Comparison of ENCODE assay signal across 8 cellular contexts in the genomic region with DNA sequence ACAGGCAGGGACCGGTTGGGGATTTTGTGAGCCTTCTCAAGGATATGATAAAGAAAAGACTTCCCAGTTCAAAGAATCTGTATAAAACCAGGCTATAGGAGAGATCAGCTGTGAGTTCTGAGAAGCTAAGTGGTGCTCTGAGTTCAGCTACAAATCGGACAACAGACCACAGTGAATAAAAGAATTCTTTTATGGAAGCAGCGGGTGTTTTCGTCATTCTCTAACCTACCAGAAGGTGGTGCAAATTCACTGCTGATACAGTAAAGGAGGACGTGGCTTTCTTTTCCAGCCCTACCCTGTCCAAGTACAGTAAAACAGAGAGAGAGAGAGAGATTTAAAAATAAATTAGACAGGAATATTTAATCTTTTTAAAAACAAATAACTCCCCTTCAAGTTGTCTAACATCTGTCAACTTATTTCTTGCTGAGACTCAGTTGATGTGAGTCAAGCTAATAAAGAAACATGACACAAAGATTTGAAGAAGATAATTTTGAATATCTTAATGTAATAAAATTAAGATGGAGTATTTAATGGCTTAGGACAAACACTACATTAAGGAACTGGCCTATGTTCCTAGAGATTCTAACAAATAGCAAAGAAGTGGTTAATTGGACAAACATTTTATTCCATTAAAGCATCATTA.
DNase-seq lines count a peak whose midpoint lies in the region; ATAC-seq, FAIRE-seq and TF ChIP-seq lines count a peak whose summit lies in the region.

No MANE protein-coding gene starts in this region.

- H3K4me1 ChIP-seq in H1 (replicated peaks in 1 of 4; ENCODE audit: control insufficient read depth in 3 of 4, insufficient read depth in 4 of 4, low read length in 3 of 4), result peaks cover 0 to 7% (median 5%) of the 10 kb centered on the region in 4 experiments; a peak in 5 of 7 replicates
- H3K4me1 ChIP-seq in mesendoderm (ENCODE audit: control insufficient read depth, low read depth, low read length), result peaks cover 3% of the 10 kb centered on the region

- TF ChIP-seq CTCF in AG10803 (conservative IDR thresholded peaks at IDR 0.05; ENCODE audit: low read length) (peak; percentile 86), GM12875 (IDR thresholded peaks at IDR 0.05; ENCODE audit: borderline replicate concordance, insufficient read depth, low read depth, low read length) (peak; percentile 62), H1 (IDR thresholded peaks at IDR 0.05; ENCODE audit: control extremely low read depth in 1 of 3, insufficient read depth in 1 of 3, low read depth in 1 of 3, low read length in 3 of 3) (peak in 2 of 3 experiments; percentile 68; a peak in 3 of 4 replicates)

- H3K23me2 ChIP-seq in H1 (ENCODE audit: low read depth, low read length), result peaks cover 15% of the 10 kb centered on the region

- intact Hi-C loops in activated T-helper 2 cell treated with anti-CD3 and anti-CD28 coated beads, Interferon-gamma antibody, Interleukin-2, Interleukin-4, amounts not matched to agents 10 μg/mL and 5 μg/mL and 100 μg/mL, durations not matched to agents 14 hours and 24 hours and 36 hours (cut with micrococcal nuclease), result loop anchor here (1.0 to 5.0 kb wide), 2 partner anchors 175 to 633 kb away; no protein-coding TSS in a partner anchor

- no peak overlapping the region for H2AK5ac ChIP-seq in H1 (ENCODE audit: low read depth, low read length)
- no peak overlapping the region for H2AK5ac ChIP-seq in mesendoderm (ENCODE audit: low read length)

- H3K27me3 ChIP-seq in H1 (replicated peaks in 1 of 4; ENCODE audit: control insufficient read depth in 3 of 4, extremely low read depth in 1 of 4, insufficient read depth in 3 of 4, low read length in 3 of 4), result peaks cover 0 to 22% (median 16%) of the 10 kb centered on the region in 4 experiments; a peak in 6 of 7 replicates
- H3K27me3 ChIP-seq in mesendoderm (ENCODE audit: insufficient read depth, low read length, poor library complexity), result no peaks in the 10 kb centered on the region

- no peak overlapping the region for H3K27ac Mint-ChIP-seq in activated T-helper 2 cell treated with anti-CD3 and anti-CD28 coated beads, Interferon-gamma antibody, Interleukin-2, Interleukin-4, amounts not matched to agents 10 μg/mL and 5 μg/mL and 100 μg/mL, durations not matched to agents 14 hours and 24 hours and 36 hours

- H2BK15ac ChIP-seq in H1 (ENCODE audit: low read length) (no peak overlapping the region), mesendoderm (replicated peaks; ENCODE audit: low read depth) (no peak overlapping the region)

- ATAC-seq in HG02642 (IDR thresholded peaks at IDR 0.05; ENCODE audit: poor library complexity, unreplicated experiment), result peak; percentile 36

- H2AFZ ChIP-seq in H1 (ENCODE audit: low read length), result no peak overlapping the region

- no peaks in the 10 kb centered on the region for H3K9me3 ChIP-seq in H1 (ENCODE audit: insufficient read depth in 2 of 2, low read depth in 1 of 2, low read length in 1 of 2)

- peaks cover 65% of the 10 kb centered on the region for H3K27me3 Mint-ChIP-seq in activated T-helper 2 cell treated with anti-CD3 and anti-CD28 coated beads, Interferon-gamma antibody, Interleukin-2, Interleukin-4, amounts not matched to agents 10 μg/mL and 5 μg/mL and 100 μg/mL, durations not matched to agents 14 hours and 24 hours and 36 hours (ENCODE audit: low read depth)

- no peak overlapping the region for H3K23ac ChIP-seq in H1 (ENCODE audit: insufficient read length)
- no peak overlapping the region for H3K23ac ChIP-seq in mesendoderm (ENCODE audit: low read length)

- no peak overlapping the region for H3K4me3 ChIP-seq in AG10803 (ENCODE audit: low read length)
- H3K4me3 ChIP-seq in GM12875 (ENCODE audit: low read depth, low read length), result no peak overlapping the region
- H3K4me3 ChIP-seq in H1 (ENCODE audit: extremely low read depth in 1 of 4, insufficient read depth in 2 of 4, low read depth in 3 of 4, low read length in 4 of 4), result no peak overlapping the region
- H3K4me3 ChIP-seq in mesendoderm (ENCODE audit: low read length), result no peak overlapping the region

- TF ChIP-seq EP300 in H1 (IDR thresholded peaks at IDR 0.05; ENCODE audit: borderline replicate concordance in 1 of 2, low read depth in 2 of 2, low read length in 2 of 2), result no peak

- POLR2A ChIA-PET in H1 (lab: Charles Lee; ENCODE audit: partially characterized antibody), result interaction anchor here (1.0 to 1.5 kb wide), 2 partner anchors 10 to 170 kb away, joined by 3 read pairs; no protein-coding TSS in a partner anchor

- H4K5ac ChIP-seq in H1 (ENCODE audit: insufficient read length, low read depth, low read length) (no peak overlapping the region), mesendoderm (ENCODE audit: low read length) (no peak overlapping the region)

- peak; percentile 91 to 94 for TF ChIP-seq RAD21 in H1 (IDR thresholded peaks at IDR 0.05 in 1 of 2, conservative IDR thresholded peaks at IDR 0.05 in 1 of 2; ENCODE audit: low read depth in 2 of 2, low read length in 2 of 2)

- no peak overlapping the region for H2BK120ac ChIP-seq in H1 (replicated peaks; ENCODE audit: low read depth, low read length)
- H2BK120ac ChIP-seq in mesendoderm (ENCODE audit: low read depth, low read length), result no peak overlapping the region

- no peaks in the 10 kb centered on the region for H4K20me1 ChIP-seq in H1 (replicated peaks in 1 of 2; ENCODE audit: control insufficient read depth in 1 of 2, insufficient read depth in 2 of 2, low read length in 2 of 2)

- H3K27ac ChIP-seq in H1 (ENCODE audit: low read depth, low read length) (no peak overlapping the region), mesendoderm (ENCODE audit: low read depth, low read length) (no peak overlapping the region)

- TF ChIP-seq POLR2A in H1 (IDR thresholded peaks at IDR 0.05; ENCODE audit: control extremely low read depth in 1 of 2, low read depth in 2 of 2, low read length in 2 of 2), result no peak

- no peak overlapping the region for H3K14ac ChIP-seq in H1 (ENCODE audit: insufficient read length)

- H3K56ac ChIP-seq in H1 (replicated peaks; ENCODE audit: insufficient read length, low read depth, low read length), result no peak overlapping the region
- H3K56ac ChIP-seq in mesendoderm (ENCODE audit: low read length), result no peak overlapping the region

- H3K79me1 ChIP-seq in H1 (ENCODE audit: low read depth, low read length) (no peaks in the 10 kb centered on the region), mesendoderm (ENCODE audit: low read length) (no peaks in the 10 kb centered on the region)

- H3K18ac ChIP-seq in H1 (ENCODE audit: extremely low read depth, low read length) (no peak overlapping the region), mesendoderm (ENCODE audit: low read length) (no peak overlapping the region)

- no peaks in the 10 kb centered on the region for H3K36me3 Mint-ChIP-seq in activated T-helper 2 cell treated with anti-CD3 and anti-CD28 coated beads, Interferon-gamma antibody, Interleukin-2, Interleukin-4, amounts not matched to agents 10 μg/mL and 5 μg/mL and 100 μg/mL, durations not matched to agents 14 hours and 24 hours and 36 hours (ENCODE audit: low read depth)

- DNase-seq in AG10803 (ENCODE audit: low read depth), result peak; percentile 84
- DNase-seq in NCI-H1105 treated with DMSO at 0.1 percent for 48 hours (lab: John Stamatoyannopoulos, UW), result peak; percentile 74
- peak; percentile 69 for DNase-seq in SKM-1 treated with dmso at 0.1 percent for 144 hours (lab: John Stamatoyannopoulos, UW; ENCODE audit: unreplicated experiment)
- DNase-seq in H1 (ENCODE audit: low read depth in 1 of 2, low spot score in 2 of 2), result peak in 1 of 2 experiments; percentile 52
- DNase-seq in mesendoderm, result peak; percentile 75
- DNase-seq in activated T-helper 2 cell treated with anti-CD3 and anti-CD28 coated beads, Interferon-gamma antibody, Interleukin-2, Interleukin-4, amounts not matched to agents 10 μg/mL and 5 μg/mL and 100 μg/mL, durations not matched to agents 14 hours and 24 hours and 36 hours (ENCODE audit: low spot score), result no peak

- H4K8ac ChIP-seq in H1 (ENCODE audit: extremely low read depth, insufficient read depth, low read length) (no peak overlapping the region), mesendoderm (ENCODE audit: low read depth, low read length) (no peak overlapping the region)

- H3K9ac ChIP-seq in H1 (replicated peaks in 1 of 4; ENCODE audit: extremely low read depth in 1 of 4, low read depth in 3 of 4, low read length in 3 of 4), result no peak overlapping the region
- no peak overlapping the region for H3K9ac ChIP-seq in mesendoderm (ENCODE audit: low read length)

- no peaks in the 10 kb centered on the region for H3K36me3 ChIP-seq in H1 (ENCODE audit: control insufficient read depth in 2 of 4, insufficient read depth in 4 of 4, low read length in 3 of 4)
- H3K36me3 ChIP-seq in mesendoderm (ENCODE audit: control insufficient read depth, insufficient read depth, low read length), result no peaks in the 10 kb centered on the region

- H3K4me2 ChIP-seq in H1 (ENCODE audit: insufficient read depth in 1 of 2, low read depth in 2 of 2, low read length in 2 of 2) (no peak overlapping the region; a peak in 1 of 4 replicates), mesendoderm (ENCODE audit: low read length) (no peak overlapping the region)

- peak; percentile 84 for FAIRE-seq in H1 (lab: Jason Lieb, UNC)

- no peak overlapping the region for H4K91ac ChIP-seq in H1 (replicated peaks; ENCODE audit: insufficient read length, low read length)

- H2BK20ac ChIP-seq in H1 (ENCODE audit: low read length), result no peak overlapping the region

- 19% methylated on average over 5 of the region's 5 CpGs; no CpG with 5 or more reads in 1 of the 2 experiments for WGBS in H1 (ENCODE audit: extremely low coverage in 1 of 2, insufficient coverage in 1 of 2, insufficient read length in 1 of 2, insufficient replicate concordance in 2 of 2, low coverage in 1 of 2, low lambda C conversion rate in 2 of 2, missing lambda C conversion rate in 1 of 2), 2 experiments
- no CpG with 5 or more reads among the region's 5 CpGs for WGBS in mesendoderm (ENCODE audit: extremely low coverage, insufficient coverage, low lambda C conversion rate)

- no peak overlapping the region for H2BK12ac ChIP-seq in H1 (ENCODE audit: low read depth, low read length)

- H3K9me3 Mint-ChIP-seq in activated T-helper 2 cell treated with anti-CD3 and anti-CD28 coated beads, Interferon-gamma antibody, Interleukin-2, Interleukin-4, amounts not matched to agents 10 μg/mL and 5 μg/mL and 100 μg/mL, durations not matched to agents 14 hours and 24 hours and 36 hours, result no peaks in the 10 kb centered on the region

- H3K4me3 Mint-ChIP-seq in activated T-helper 2 cell treated with anti-CD3 and anti-CD28 coated beads, Interferon-gamma antibody, Interleukin-2, Interleukin-4, amounts not matched to agents 10 μg/mL and 5 μg/mL and 100 μg/mL, durations not matched to agents 14 hours and 24 hours and 36 hours (ENCODE audit: low read depth), result no peak overlapping the region

- no peaks in the 10 kb centered on the region for H3K79me2 ChIP-seq in H1 (ENCODE audit: control insufficient read depth in 1 of 2, insufficient read depth in 2 of 2, low read length in 2 of 2)
- no peaks in the 10 kb centered on the region for H3K79me2 ChIP-seq in mesendoderm (ENCODE audit: control insufficient read depth, insufficient read depth, low read length)

- peaks cover 19% of the 10 kb centered on the region for H3K4me1 Mint-ChIP-seq in activated T-helper 2 cell treated with anti-CD3 and anti-CD28 coated beads, Interferon-gamma antibody, Interleukin-2, Interleukin-4, amounts not matched to agents 10 μg/mL and 5 μg/mL and 100 μg/mL, durations not matched to agents 14 hours and 24 hours and 36 hours (ENCODE audit: low read depth)

- H3K4ac ChIP-seq in H1 (replicated peaks; ENCODE audit: insufficient read length, low read depth, low read length) (no peak overlapping the region), mesendoderm (ENCODE audit: low read depth, low read length) (no peak overlapping the region)

- no peak overlapping the region for H2BK5ac ChIP-seq in H1 (ENCODE audit: low read depth, low read length)
- no peak overlapping the region for H2BK5ac ChIP-seq in mesendoderm (ENCODE audit: low read length)

- CTCF ChIA-PET in H1 (lab: Charles Lee; ENCODE audit: partially characterized antibody), result interaction anchor here (0.6 to 3.7 kb wide), 48 partner anchors 10 to 645 kb away, joined by 3 to 18 read pairs (median 4); partner anchors contain the start of gene EN1
